ENCODE assay signal across 29 cellular contexts in the genomic region with DNA sequence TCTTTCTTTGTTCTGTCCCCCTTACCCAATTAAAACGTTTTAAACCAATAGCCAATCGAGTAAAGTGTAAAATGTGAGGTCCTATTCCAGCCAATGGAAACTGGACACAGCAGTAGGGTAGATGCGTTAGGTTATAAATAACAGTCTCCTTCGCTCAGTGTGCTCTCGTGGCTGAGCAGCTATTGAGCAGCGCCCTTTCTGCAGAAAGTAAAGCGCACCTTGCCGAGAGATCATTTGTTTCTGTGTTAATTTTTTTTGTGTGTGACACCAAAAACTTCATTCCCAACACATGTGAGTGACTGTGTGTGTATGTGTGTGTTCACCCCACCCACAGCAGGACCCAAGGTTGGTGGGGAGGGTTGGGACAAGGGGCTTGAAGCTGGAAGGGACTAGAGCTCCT. TPM values are rescaled to one million over a fixed set of nuclear protein-coding genes. Genes with fewer than 3 reads are reported as not detected.
"Had no signal": no experiment of that assay in that cellular context is flagged by ENCODE, and none has a peak within 500 bp of the region (broad histone marks: within the 10 kb centered on the region; RNA-seq: fewer than 3 reads in every experiment).

No MANE protein-coding gene starts in this region.

- H3K27ac Mint-ChIP-seq: nephron progenitor cell; stimulated activated memory B cell treated with anti-CD40 and anti-IgM and Interleukin-4, amounts not matched to agents 10 μg/mL and 1 μg/mL and 100 μg/mL, for 72 hours had no signal

- H3K27ac ChIP-seq: dorsolateral prefrontal cortex, epithelial cell of prostate, gastrocnemius medialis, lower lobe of right lung, ovary, psoas muscle, skin epidermis, spleen, testis, tibial artery, upper lobe of right lung, uterus had no signal

- H3K27me3 ChIP-seq: dorsolateral prefrontal cortex, gastrocnemius medialis, ovary, spleen, testis, tibial artery, upper lobe of right lung, uterus had no signal

- DNase-seq: dorsolateral prefrontal cortex; effector CD4-positive, alpha-beta T cell; foreskin fibroblast; gastrocnemius medialis; head of caudate nucleus; left ventricle myocardium superior; lower lobe of right lung; naive thymus-derived CD8-positive, alpha-beta T cell; nephron progenitor cell; nucleus accumbens; ovary; posterior cingulate gyrus; psoas muscle; right cardiac atrium; spleen; stimulated activated CD4-positive, alpha-beta T cell treated with anti-CD3 and anti-CD28 coated beads, Interleukin-4, amount 100 ng/mL, for 4 hours; stimulated activated naive CD8-positive, alpha-beta T cell treated with anti-CD3 and anti-CD28 coated beads, Interleukin-15, Interleukin-2, amounts not matched to agents 100 U/mL and 50 U/mL, for 24 hours; substantia nigra; testis; tibial artery; upper lobe of right lung; uterus had no signal

- H3K4me3 ChIP-seq: dorsolateral prefrontal cortex, gastrocnemius medialis, lower lobe of right lung, ovary, psoas muscle, skin epidermis, spleen, testis, tibial artery, upper lobe of right lung, uterus had no signal

- H3K9me3 ChIP-seq: gastrocnemius medialis, ovary, testis, upper lobe of right lung, uterus had no signal

- H3K4me3 Mint-ChIP-seq: naive thymus-derived CD8-positive, alpha-beta T cell; nephron progenitor cell; stimulated activated memory B cell treated with anti-CD40 and anti-IgM and Interleukin-4, amounts not matched to agents 10 μg/mL and 1 μg/mL and 100 μg/mL, for 72 hours had no signal

- H3K36me3 ChIP-seq: gastrocnemius medialis, lower lobe of right lung, ovary, spleen, tibial artery, upper lobe of right lung, uterus had no signal

- H3K4me1 Mint-ChIP-seq: naive thymus-derived CD8-positive, alpha-beta T cell had no signal

- H3K36me3 Mint-ChIP-seq: stimulated activated memory B cell treated with anti-CD40 and anti-IgM and Interleukin-4, amounts not matched to agents 10 μg/mL and 1 μg/mL and 100 μg/mL, for 72 hours had no signal

- ATAC-seq: esophagus mucosa; gastrocnemius medialis; left ventricle myocardium superior; lower lobe of right lung; naive thymus-derived CD8-positive, alpha-beta T cell; psoas muscle; right cardiac atrium; stimulated activated memory B cell treated with anti-CD40 and anti-IgM and Interleukin-4, amounts not matched to agents 10 μg/mL and 1 μg/mL and 100 μg/mL, for 72 hours; stimulated activated naive CD8-positive, alpha-beta T cell treated with anti-CD3 and anti-CD28 coated beads, Interleukin-15, Interleukin-2, amounts not matched to agents 100 U/mL and 50 U/mL, for 24 hours; upper lobe of right lung had no signal

- H3K27me3 Mint-ChIP-seq: naive thymus-derived CD8-positive, alpha-beta T cell; stimulated activated memory B cell treated with anti-CD40 and anti-IgM and Interleukin-4, amounts not matched to agents 10 μg/mL and 1 μg/mL and 100 μg/mL, for 72 hours had no signal

- FAIRE-seq: keratinocyte had no signal

- H3K4me1 ChIP-seq: gastrocnemius medialis, psoas muscle, tibial artery, upper lobe of right lung, uterus had no signal

RNA-seq across cellular contexts. Expression of gene BIK, which starts 14.1 kb away (rescaled TPM):
- total RNA-seq: gastrocnemius medialis, left ventricle myocardium superior, mesenteric fat pad, myocyte, psoas muscle had no signal
- polyA plus RNA-seq: psoas muscle had no signal
